In the genomic region with DNA sequence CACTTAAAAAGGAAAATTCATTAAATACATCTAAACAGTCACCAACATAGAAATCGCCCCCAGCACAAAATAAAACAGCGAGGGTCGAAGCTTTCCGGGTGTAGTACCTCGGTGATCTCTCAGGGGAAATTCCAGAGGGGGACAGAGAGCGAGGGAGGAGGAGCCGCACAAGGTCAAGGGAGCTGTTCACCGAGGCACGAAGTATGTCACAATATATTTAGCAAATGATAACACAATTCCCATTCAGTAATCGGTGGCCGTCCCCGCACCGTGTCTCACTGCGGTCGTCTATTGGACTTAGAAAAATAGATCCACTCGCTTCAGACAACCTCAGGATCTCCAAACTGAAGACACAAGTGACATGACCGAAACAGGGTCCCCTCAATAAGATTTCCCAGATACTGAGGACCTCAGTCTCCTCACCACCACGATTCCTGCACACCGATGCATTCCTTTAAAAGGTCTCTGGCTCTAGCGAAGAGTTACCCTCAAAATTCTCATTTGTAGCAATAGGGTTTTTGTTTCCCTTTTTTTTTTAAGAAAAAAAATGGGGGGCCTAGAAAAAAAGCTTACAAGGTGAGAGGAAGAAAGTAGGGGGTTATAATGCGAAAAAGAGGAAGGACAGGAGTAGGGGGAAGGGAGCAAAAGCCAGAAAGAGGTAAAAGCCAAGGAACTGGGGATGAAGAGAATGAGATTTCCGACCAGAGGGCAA, we compare ENCODE assay signal across 1 cellular context.
TF ChIP-seq lines count a peak whose summit lies in the region.

No MANE protein-coding gene starts in this region.

TF ChIP-seq in SK-N-SH, 30 proteins besides CTCF, POLR2A, EP300 and RAD21 (continued from another document):
- TF ChIP-seq, protein P1, sequence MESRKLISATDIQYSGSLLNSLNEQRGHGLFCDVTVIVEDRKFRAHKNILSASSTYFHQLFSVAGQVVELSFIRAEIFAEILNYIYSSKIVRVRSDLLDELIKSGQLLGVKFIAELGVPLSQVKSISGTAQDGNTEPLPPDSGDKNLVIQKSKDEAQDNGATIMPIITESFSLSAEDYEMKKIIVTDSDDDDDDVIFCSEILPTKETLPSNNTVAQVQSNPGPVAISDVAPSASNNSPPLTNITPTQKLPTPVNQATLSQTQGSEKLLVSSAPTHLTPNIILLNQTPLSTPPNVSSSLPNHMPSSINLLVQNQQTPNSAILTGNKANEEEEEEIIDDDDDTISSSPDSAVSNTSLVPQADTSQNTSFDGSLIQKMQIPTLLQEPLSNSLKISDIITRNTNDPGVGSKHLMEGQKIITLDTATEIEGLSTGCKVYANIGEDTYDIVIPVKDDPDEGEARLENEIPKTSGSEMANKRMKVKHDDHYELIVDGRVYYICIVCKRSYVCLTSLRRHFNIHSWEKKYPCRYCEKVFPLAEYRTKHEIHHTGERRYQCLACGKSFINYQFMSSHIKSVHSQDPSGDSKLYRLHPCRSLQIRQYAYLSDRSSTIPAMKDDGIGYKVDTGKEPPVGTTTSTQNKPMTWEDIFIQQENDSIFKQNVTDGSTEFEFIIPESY (IDR thresholded peaks at IDR 0.05; ENCODE audit: borderline replicate concordance, low read depth) = no peak
TF ChIP-seq in SK-N-SH: peak in this region for 0.
